11 cellular contexts compared by ENCODE assay signal in the genomic region with DNA sequence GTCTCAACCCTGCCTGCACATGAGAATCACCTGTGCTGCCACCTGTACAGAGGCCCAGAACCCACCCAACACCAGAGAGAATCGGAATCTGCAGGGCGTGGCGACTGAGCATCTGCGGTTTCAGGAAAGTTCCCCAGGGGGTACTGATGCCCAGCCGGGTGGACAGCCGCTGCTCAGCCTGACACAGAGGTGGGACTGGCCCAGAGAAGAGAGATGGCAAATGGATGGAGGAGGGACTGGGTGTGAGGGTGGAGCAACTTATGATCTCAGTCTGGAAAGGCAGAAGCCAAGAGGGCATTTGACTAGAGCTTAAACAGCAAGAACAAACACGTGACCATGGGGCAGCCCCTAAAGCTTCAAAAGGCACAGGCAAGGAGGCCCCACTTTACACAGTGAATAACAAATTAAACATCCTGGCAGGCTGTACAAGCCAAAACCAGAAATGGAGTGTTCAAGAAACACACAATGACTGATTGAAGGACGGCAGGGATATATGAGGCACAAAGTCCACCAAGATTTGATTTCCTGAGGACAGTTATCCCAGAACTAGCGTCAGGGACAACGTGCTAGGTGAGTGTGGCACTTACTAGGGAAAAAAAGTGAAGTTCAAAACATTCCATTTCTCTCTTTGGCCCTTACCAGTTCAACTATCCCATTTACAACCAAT. TPM values are rescaled to one million over a fixed set of nuclear protein-coding genes. Genes with fewer than 3 reads are reported as not detected.
A peak's percentile ranks its signal among the peaks of the same experiment; 100 is the strongest.
DNase-seq lines count a peak whose midpoint lies in the region; ATAC-seq, FAIRE-seq and TF ChIP-seq lines count a peak whose summit lies in the region.
"Had no signal": no experiment of that assay in that cellular context is flagged by ENCODE, and none has a peak within 500 bp of the region (broad histone marks: within the 10 kb centered on the region; RNA-seq: fewer than 3 reads in every experiment).

No MANE protein-coding gene starts in this region.

- peak; percentile 85 for FAIRE-seq in HepG2 (lab: Jason Lieb, UNC)

- H3K4me3 ChIP-seq in HepG2 (replicated peaks in 1 of 3; ENCODE audit: insufficient read depth in 1 of 3, low read depth in 2 of 3, low read length in 3 of 3) (peak overlapping the region; percentile 36 to 87 (median 45); a peak in 4 of 6 replicates), right lobe of liver (no peak overlapping the region), mucosa of descending colon (no peak overlapping the region)

- in situ Hi-C loops in HepG2 (cut with HindIII; ENCODE audit: extremely low pct_ligation_motif_present, low pct_unique_long_range_greater_than_20kb) = loop anchor here (5.0 kb wide), 1 partner anchor 173 kb away; no protein-coding TSS in a partner anchor

- H3K4me1 ChIP-seq in HepG2 (ENCODE audit: insufficient read depth, low read length) (peaks cover 85% of the 10 kb centered on the region), right lobe of liver (peaks cover 0 to 36% (median 7%) of the 10 kb centered on the region in 4 donors), mucosa of descending colon (ENCODE audit: low read depth) (peaks cover 47% of the 10 kb centered on the region)

- peak overlapping the region; percentile 22 for H3K4me3 Mint-ChIP-seq in activated naive CD4-positive, alpha-beta T cell treated with anti-CD3 and anti-CD28 coated beads, Interleukin-2, amount 10 ng/mL, durations not matched to agents 7 days and 5 days

- no peaks in the 10 kb centered on the region for H3K9me3 Mint-ChIP-seq in activated naive CD4-positive, alpha-beta T cell treated with anti-CD3 and anti-CD28 coated beads, Interleukin-2, amount 10 ng/mL, durations not matched to agents 7 days and 5 days

- TF ChIP-seq POLR2A in HepG2 (IDR thresholded peaks at IDR 0.05; ENCODE audit: insufficient read depth in 1 of 2, low read depth in 2 of 2, low read length in 2 of 2) (peak; percentile 22 to 32; a peak in 1 of 4 replicates), right lobe of liver (IDR thresholded peaks at IDR 0.05) (no peak)

- TF ChIP-seq CTCF in HepG2 (CRISPR knock-in tag; IDR thresholded peaks at IDR 0.05) (0 out of 2 replicates have a peak, but pooled peaks have one; percentile 6), right lobe of liver (IDR thresholded peaks at IDR 0.05) (no peak), mucosa of descending colon (IDR thresholded peaks at IDR 0.05) (no peak)

- 33% methylated on average over 10 of the region's 10 CpGs for WGBS in HepG2 (ENCODE audit: low lambda C conversion rate)
- WGBS in right lobe of liver (ENCODE audit: insufficient coverage, low coverage, low lambda C conversion rate, missing lambda C conversion rate) = 73% methylated on average over 10 of the region's 10 CpGs

- BruUV-seq in HepG2 (replicated peaks; lab: Mats Ljungman, UMichigan) = no TSS peak

- H3K27me3 ChIP-seq in HepG2 (ENCODE audit: control insufficient read depth in 1 of 2, insufficient read depth in 2 of 2, low read length in 2 of 2) (no peaks in the 10 kb centered on the region; a peak in 1 of 5 replicates), right lobe of liver (no peaks in the 10 kb centered on the region)
- H3K27me3 ChIP-seq: heart right ventricle had no signal

- intact Hi-C loops in HepG2 (cut with micrococcal nuclease; ENCODE audit: unreplicated experiment) (no loop called here), right lobe of liver (cut with DNase I) (no loop called here), mucosa of descending colon (cut with DNase I, micrococcal nuclease) (no loop called here)

- ATAC-seq in HepG2 = peak; percentile 55
- no peak for ATAC-seq in right lobe of liver
- peak; percentile 33 for ATAC-seq in mucosa of descending colon
- ATAC-seq in GM21423 (IDR thresholded peaks at IDR 0.05; ENCODE audit: unreplicated experiment) = no peak
- no peak for ATAC-seq in HG03432 (IDR thresholded peaks at IDR 0.05; ENCODE audit: unreplicated experiment)
- ATAC-seq: heart right ventricle had no signal

- H4K20me1 ChIP-seq in HepG2 (ENCODE audit: insufficient read depth, low read length) = peaks cover 35% of the 10 kb centered on the region

- H3K36me3 Mint-ChIP-seq in activated naive CD4-positive, alpha-beta T cell treated with anti-CD3 and anti-CD28 coated beads, Interleukin-2, amount 10 ng/mL, durations not matched to agents 7 days and 5 days = peaks cover 36% of the 10 kb centered on the region

- peak; percentile 93 for DNase-seq in HepG2 (ENCODE audit: low spot score)
- DNase-seq in right lobe of liver = no peak
- DNase-seq in activated naive CD4-positive, alpha-beta T cell treated with anti-CD3 and anti-CD28 coated beads, Interleukin-2, amount 10 ng/mL, durations not matched to agents 7 days and 5 days = peak; percentile 35
- DNase-seq in mucosa of descending colon = no peak
- no peak for DNase-seq in C1 segment of cervical spinal cord (lab: John Stamatoyannopoulos, UW)
- no peak for DNase-seq in AG20443 (ENCODE audit: low spot score)
- DNase-seq: central memory CD4-positive, alpha-beta T cell; heart right ventricle; NCI-H748 treated with DMSO at 0.1 percent for 48 hours had no signal

- no peak overlapping the region for H2AFZ ChIP-seq in HepG2 (ENCODE audit: low read length)

- TF ChIP-seq EP300 in HepG2 (IDR thresholded peaks at IDR 0.05; ENCODE audit: low read depth in 2 of 2, low read length in 2 of 2) = peak in 1 of 2 experiments; percentile 83; a peak in 2 of 4 replicates
- peak; percentile 71; the same call in 1 of the 2 replicates for TF ChIP-seq EP300 in HepG2 (CRISPR knock-in tag; IDR thresholded peaks at IDR 0.05; ENCODE audit: borderline replicate concordance)

- peaks cover 93% of the 10 kb centered on the region for H3K79me2 ChIP-seq in HepG2 (ENCODE audit: insufficient read depth, low read length)

- peak overlapping the region; percentile 55 for H3K9ac ChIP-seq in HepG2 (ENCODE audit: insufficient read depth, low read depth, low read length)

- H3K36me3 ChIP-seq in HepG2 (replicated peaks in 1 of 2; ENCODE audit: control insufficient read depth in 1 of 2, insufficient read depth in 2 of 2, low read length in 2 of 2) (peaks cover 10 to 39% of the 10 kb centered on the region in 2 experiments), right lobe of liver (no peaks in the 10 kb centered on the region), mucosa of descending colon (ENCODE audit: low read depth) (no peaks in the 10 kb centered on the region)

- peak overlapping the region; percentile 81 for H3K27ac Mint-ChIP-seq in activated naive CD4-positive, alpha-beta T cell treated with anti-CD3 and anti-CD28 coated beads, Interleukin-2, amount 10 ng/mL, durations not matched to agents 7 days and 5 days

- CTCF ChIA-PET in HepG2 (lab: Yijun Ruan, JAX; ENCODE audit: low intra/inter-chr PET ratio, low total read pairs) = no interaction called here
- CTCF ChIA-PET in activated naive CD4-positive, alpha-beta T cell treated with anti-CD3 and anti-CD28 coated beads, Interleukin-2, amount 10 ng/mL, durations not matched to agents 7 days and 5 days (lab: Charles Lee) = no interaction called here

- TF ChIP-seq RAD21 in HepG2 (CRISPR knock-in tag; IDR thresholded peaks at IDR 0.05) = no peak

- H3K4me2 ChIP-seq in HepG2 (ENCODE audit: low read depth, low read length) = peak overlapping the region; percentile 99

- H3K9me3 ChIP-seq in HepG2 (ENCODE audit: low read length) (no peaks in the 10 kb centered on the region), right lobe of liver (no peaks in the 10 kb centered on the region), mucosa of descending colon (no peaks in the 10 kb centered on the region)
- H3K9me3 ChIP-seq: heart right ventricle had no signal

- POLR2A ChIA-PET in HepG2 (lab: Yijun Ruan, JAX) = interaction anchor here (0.7 to 4.1 kb wide), 16 partner anchors 8 to 927 kb away, joined by 3 to 30 read pairs (median 4); a partner anchor contains a TSS

- peaks cover 5% of the 10 kb centered on the region for H3K27me3 Mint-ChIP-seq in activated naive CD4-positive, alpha-beta T cell treated with anti-CD3 and anti-CD28 coated beads, Interleukin-2, amount 10 ng/mL, durations not matched to agents 7 days and 5 days

- peaks cover 69% of the 10 kb centered on the region for H3K4me1 Mint-ChIP-seq in activated naive CD4-positive, alpha-beta T cell treated with anti-CD3 and anti-CD28 coated beads, Interleukin-2, amount 10 ng/mL, durations not matched to agents 7 days and 5 days

- peak overlapping the region; percentile 72 for H3K27ac ChIP-seq in HepG2 (ENCODE audit: extremely low read length, insufficient read depth, low read length)
- H3K27ac ChIP-seq in right lobe of liver = no peak overlapping the region
- H3K27ac ChIP-seq: heart right ventricle had no signal

TF ChIP-seq in HepG2, 621 proteins besides CTCF, POLR2A, EP300 and RAD21 (continues in another document):
- no peak for TF ChIP-seq ZIK1 (CRISPR knock-in tag; IDR thresholded peaks at IDR 0.05; ENCODE audit: borderline replicate concordance, low read depth)
- TF ChIP-seq ZFP36L1 (CRISPR knock-in tag; IDR thresholded peaks at IDR 0.05) = no peak

RNA-seq across cellular contexts. Expression of a gene that starts 3.1 kb away (rescaled TPM):
- total RNA-seq in HepG2 (2016; rRNA removed; fragmentation: Illumina TruSeq; extraction: Trizol) = 37.2 and 39.5 TPM in 2 replicates
- total RNA-seq in HepG2 (2016; cell fraction: cytosol; rRNA removed; fragmentation: Illumina TruSeq; extraction: Trizol; ENCODE audit: low read depth) = 15.1 and 18.2 TPM in 2 replicates
- total RNA-seq in HepG2 (2016; cell fraction: insoluble cytoplasmic fraction; rRNA removed; fragmentation: Illumina TruSeq; extraction: Trizol) = 27.1 and 40.8 TPM in 2 replicates
- total RNA-seq in HepG2 (2016; cell fraction: membrane; rRNA removed; fragmentation: Illumina TruSeq; extraction: Trizol) = 19.4 and 20.4 TPM in 2 replicates
- 47.7 and 56.8 TPM in 2 replicates for total RNA-seq in HepG2 (2016; cell fraction: nucleus; rRNA removed; fragmentation: Illumina TruSeq; extraction: Trizol)
- 149 and 151 TPM in 2 replicates for polyA plus RNA-seq in HepG2 (2011; rRNA removed)
- 91.7 and 149 TPM in 2 replicates for polyA plus RNA-seq in HepG2 (2011; cell fraction: cytosol; rRNA removed)
- polyA plus RNA-seq in HepG2 (2011; cell fraction: nucleus; rRNA removed) = 233 and 293 TPM in 2 replicates
- 62.1 and 64.6 TPM in 2 replicates for polyA plus RNA-seq in HepG2 (2012)
- polyA plus RNA-seq in HepG2 (2016; cell fraction: cytosol; fragmentation: Illumina TruSeq; extraction: Trizol; ENCODE audit: low read depth) = 10.3 and 11.7 TPM in 2 replicates
- 53.5 and 62.0 TPM in 2 replicates for polyA plus RNA-seq in HepG2 (2016; cell fraction: insoluble cytoplasmic fraction; fragmentation: Illumina TruSeq; extraction: Trizol; ENCODE audit: low read depth)
- 18.2 and 24.3 TPM in 2 replicates for polyA plus RNA-seq in HepG2 (2016; cell fraction: membrane; fragmentation: Illumina TruSeq; extraction: Trizol; ENCODE audit: low read depth)
- 127 and 170 TPM in 2 replicates for polyA plus RNA-seq in HepG2 (2016; cell fraction: nucleus; fragmentation: Illumina TruSeq; extraction: Trizol; ENCODE audit: insufficient read depth, low read depth)
- polyA minus RNA-seq in HepG2 (2011; rRNA and poly(A)+ RNA removed; ENCODE audit: low replicate concordance) = 43.2 and 193 TPM in 2 replicates
- polyA minus RNA-seq in HepG2 (2011; cell fraction: cytosol; rRNA and poly(A)+ RNA removed) = 76.9 and 86.6 TPM in 2 replicates
- 74.3 and 80.3 TPM in 2 replicates for polyA minus RNA-seq in HepG2 (2011; cell fraction: nucleus; rRNA and poly(A)+ RNA removed)
- 10 to 100 TPM; 21.7 to 49.5 (median 24.5) TPM for total RNA-seq in right lobe of liver
- 10 to 100 TPM; 47.0 to 94.2 (median 60.5) TPM for total RNA-seq in mucosa of descending colon

Comparison
In these comparisons a context has a peak if more than half of its experiments do, and no peak if none do; other contexts are left out.
1. ATAC-seq: peak in HepG2 (single experiment) and mucosa of descending colon (single experiment); none in right lobe of liver (0 of 4), GM21423 (single experiment) and HG03432 (single experiment).
2. DNase-seq: peak in HepG2 (single experiment) and activated naive CD4-positive, alpha-beta T cell treated with anti-CD3 and anti-CD28 coated beads, Interleukin-2, amount 10 ng/mL, durations not matched to agents 7 days and 5 days (single experiment); none in right lobe of liver (0 of 3), mucosa of descending colon (0 of 3), C1 segment of cervical spinal cord (0 of 14) and AG20443 (single experiment).
3. H3K4me3 ChIP-seq: peak in HepG2 (3 of 3); none in right lobe of liver (0 of 3) and mucosa of descending colon (single experiment).